Comparison of ENCODE assay signal across 17 cellular contexts in genomic region chrX:11138498-11139390, GRCh38.
"Had no signal": no experiment of that assay in that cellular context is flagged by ENCODE, and none has a peak within 500 bp of the region (broad histone marks: within the 10 kb centered on the region; RNA-seq: fewer than 3 reads in every experiment).

No MANE protein-coding gene starts in this region.

- ATAC-seq: activated T-helper 17 cell treated with anti-CD3 and anti-CD28 coated beads, Interleukin-2, amount 50 U/mL, for 72 hours; naive thymus-derived CD8-positive, alpha-beta T cell had no signal

- H3K27ac ChIP-seq: ascending aorta, cardiac muscle cell, coronary artery, prostate gland, sigmoid colon, SK-N-MC had no signal

- FAIRE-seq: urothelium cell line had no signal

- DNase-seq: activated CD4-positive, alpha-beta T cell treated with anti-CD3 and anti-CD28 coated beads, Interleukin-2, amount 50 U/mL, for 4 hours; activated CD4-positive, CD25-positive, alpha-beta regulatory T cell treated with anti-CD3 and anti-CD28 coated beads, Interleukin-2, amount 50 U/mL, for 72 hours; activated naive CD4-positive, alpha-beta T cell treated with Interleukin-2 at 50 U/mL for 16 hours; activated T-cell treated with anti-CD3 and anti-CD28 coated beads for 4 hours; effector CD8-positive, alpha-beta T cell; naive thymus-derived CD8-positive, alpha-beta T cell; sigmoid colon; stimulated activated CD4-positive, alpha-beta T cell treated with anti-CD3 and anti-CD28 coated beads, Interleukin-1b, Interleukin-23, amount 100 ng/mL, for 48 hours; T-helper 1 cell; T1000 had no signal

- H3K27me3 ChIP-seq: ascending aorta, cardiac muscle cell, sigmoid colon had no signal

- H3K27me3 Mint-ChIP-seq: activated T-helper 17 cell treated with anti-CD3 and anti-CD28 coated beads, Interleukin-2, amount 50 U/mL, for 72 hours had no signal

- H3K9me3 ChIP-seq: ascending aorta, prostate gland, sigmoid colon had no signal

- H3K4me3 Mint-ChIP-seq: activated T-helper 17 cell treated with anti-CD3 and anti-CD28 coated beads, Interleukin-2, amount 50 U/mL, for 72 hours; naive thymus-derived CD8-positive, alpha-beta T cell had no signal

- H3K27ac Mint-ChIP-seq: activated T-helper 17 cell treated with anti-CD3 and anti-CD28 coated beads, Interleukin-2, amount 50 U/mL, for 72 hours; naive thymus-derived CD8-positive, alpha-beta T cell had no signal

- H3K4me3 ChIP-seq: ascending aorta, cardiac muscle cell, coronary artery, prostate gland, sigmoid colon, SK-N-MC had no signal

- H3K9me3 Mint-ChIP-seq: activated T-helper 17 cell treated with anti-CD3 and anti-CD28 coated beads, Interleukin-2, amount 50 U/mL, for 72 hours; naive thymus-derived CD8-positive, alpha-beta T cell had no signal

- H3K4me1 Mint-ChIP-seq: activated T-helper 17 cell treated with anti-CD3 and anti-CD28 coated beads, Interleukin-2, amount 50 U/mL, for 72 hours; naive thymus-derived CD8-positive, alpha-beta T cell had no signal

- H3K36me3 Mint-ChIP-seq: naive thymus-derived CD8-positive, alpha-beta T cell had no signal

- H3K4me1 ChIP-seq: ascending aorta, prostate gland, sigmoid colon had no signal

- H3K36me3 ChIP-seq: ascending aorta, cardiac muscle cell, prostate gland, sigmoid colon had no signal
